In genomic region chr17:38750312-38751121, GRCh38 we compare ENCODE assay signal across 8 cellular contexts. TPM values are rescaled to one million over a fixed set of nuclear protein-coding genes. Genes with fewer than 3 reads are reported as not detected.
DNase-seq lines count a peak whose midpoint lies in the region; TF ChIP-seq lines count a peak whose summit lies in the region.

No MANE protein-coding gene starts in this region.

- peaks cover 54% of the 10 kb centered on the region for H3K4me1 Mint-ChIP-seq in brain

- H3K9me3 ChIP-seq in mesenchymal stem cell (ENCODE audit: control insufficient read depth, low read length), result no peaks in the 10 kb centered on the region

- no peak overlapping the region for H3K14ac ChIP-seq in mesenchymal stem cell (ENCODE audit: low read length in 2 of 2)

- intact Hi-C loops in posterior vena cava (cut with DNase I), result no loop called here

- H2BK5ac ChIP-seq in mesenchymal stem cell (ENCODE audit: low read depth, low read length, poor library complexity, severe bottlenecking), result no peak overlapping the region

- no peak overlapping the region for H2AFZ ChIP-seq in mesenchymal stem cell (ENCODE audit: low read depth, low read length)

- H2BK12ac ChIP-seq in mesenchymal stem cell (ENCODE audit: low read length in 2 of 2), result no peak overlapping the region

- H3K36me3 ChIP-seq in mesenchymal stem cell (ENCODE audit: control insufficient read depth in 1 of 2, insufficient read depth in 2 of 2, low read depth in 1 of 2, low read length in 2 of 2), result peaks cover 17 to 20% of the 10 kb centered on the region in 2 experiments

- in situ Hi-C loops in KBM-7 (cut with MboI; ENCODE audit: low pct_unique_long_range_greater_than_20kb, low sequenced_read_pairs), result no loop called here

- no peak overlapping the region for H3K23ac ChIP-seq in mesenchymal stem cell (ENCODE audit: low read length in 2 of 2)

- H3K36me3 Mint-ChIP-seq in brain, result peaks cover 13% of the 10 kb centered on the region

- TF ChIP-seq CTCF in brain (conservative IDR thresholded peaks at IDR 0.05), result no peak

- peak overlapping the region; percentile 92 to 99 (median 95) for H3K4me3 Mint-ChIP-seq in brain

- no peaks in the 10 kb centered on the region for H3K27me3 ChIP-seq in mesenchymal stem cell (ENCODE audit: control insufficient read depth in 1 of 2, insufficient read depth in 1 of 2, low read length in 2 of 2)

- H4K91ac ChIP-seq in mesenchymal stem cell (ENCODE audit: low read length), result no peak overlapping the region

- H3K9ac ChIP-seq in mesenchymal stem cell (ENCODE audit: low read length), result peak overlapping the region; percentile 86

- H3K79me1 ChIP-seq in mesenchymal stem cell (replicated peaks; ENCODE audit: low read length, poor library complexity, severe bottlenecking), result peaks cover 8% of the 10 kb centered on the region

- H4K8ac ChIP-seq in mesenchymal stem cell (ENCODE audit: low read length), result no peak overlapping the region

- no peak overlapping the region for H2BK120ac ChIP-seq in mesenchymal stem cell (ENCODE audit: low read depth, low read length)

- DNase-seq in SIG-M5 treated with dmso at 0.1 percent for 504 hours (lab: John Stamatoyannopoulos, UW; ENCODE audit: unreplicated experiment), result peak; percentile 40
- DNase-seq in SIG-M5 (lab: John Stamatoyannopoulos, UW), result no peak
- peak; percentile 10 for DNase-seq in NCI-H446 treated with DMSO at 0.1 percent for 48 hours (lab: John Stamatoyannopoulos, UW)
- DNase-seq in mesenchymal stem cell, result peak; percentile 53
- no peak for DNase-seq in iPS-NIHi11 (ENCODE audit: low spot score)
- DNase-seq in posterior vena cava (ENCODE audit: low spot score), result no peak
- DNase-seq in KBM-7, result no peak

- H3K27ac Mint-ChIP-seq in brain, result peak overlapping the region; percentile 80 to 99 (median 97)

- no peak overlapping the region for H3K4ac ChIP-seq in mesenchymal stem cell (ENCODE audit: low read depth in 1 of 2, low read length in 2 of 2)

- H3K9me3 Mint-ChIP-seq in brain, result peaks cover 0 to 3% (median 0%) of the 10 kb centered on the region in 5 experiments

- peak overlapping the region; percentile 97 for H3K4me2 ChIP-seq in mesenchymal stem cell (ENCODE audit: low read length, poor library complexity, severe bottlenecking)

- H3K18ac ChIP-seq in mesenchymal stem cell (ENCODE audit: low read depth in 1 of 2, low read length in 2 of 2), result no peak overlapping the region

- peak overlapping the region; percentile 46 to 88 for H3K4me3 ChIP-seq in mesenchymal stem cell (ENCODE audit: insufficient read depth in 1 of 2, low read depth in 1 of 2, low read length in 2 of 2)

- peaks cover 26% of the 10 kb centered on the region for H3K27me3 Mint-ChIP-seq in brain

- H3K4me1 ChIP-seq in mesenchymal stem cell (ENCODE audit: control insufficient read depth, insufficient read depth, low read depth, low read length), result peaks cover 45% of the 10 kb centered on the region

- whole genome bisulfite sequencing in mesenchymal stem cell, result 8% methylated on average over 28 of the region's 28 CpGs

- no peak overlapping the region for H2AK5ac ChIP-seq in mesenchymal stem cell (ENCODE audit: low read length, severe bottlenecking)

- H3K27ac ChIP-seq in mesenchymal stem cell (ENCODE audit: low read length, poor library complexity, severe bottlenecking), result no peak overlapping the region

- no peak overlapping the region for H2BK15ac ChIP-seq in mesenchymal stem cell (ENCODE audit: low read depth, poor library complexity, severe bottlenecking)

RNA-seq across cellular contexts. Expression of gene PSMB3, which starts 2.0 kb away (rescaled TPM):
- polyA plus RNA-seq in brain (ENCODE audit: insufficient read depth, low read depth, low replicate concordance), result 278 TPM
- 203 TPM for polyA plus RNA-seq in mesenchymal stem cell (2013, experiment 1 of 2)
- 206 TPM for polyA plus RNA-seq in mesenchymal stem cell (2013, experiment 2 of 2)
- 100 to 1,000 TPM; 133 to 137 TPM for total RNA-seq in posterior vena cava

RNA-seq across cellular contexts. Expression of gene PCGF2, which starts 2.4 kb away (rescaled TPM):
- 88.3 TPM for polyA plus RNA-seq in brain (ENCODE audit: insufficient read depth, low read depth, low replicate concordance)
- 50.8 TPM for polyA plus RNA-seq in mesenchymal stem cell (2013, experiment 1 of 2)
- 51.3 TPM for polyA plus RNA-seq in mesenchymal stem cell (2013, experiment 2 of 2)
- 10 to 100 TPM; 51.3 to 53.9 TPM for total RNA-seq in posterior vena cava

RNA-seq across cellular contexts. Expression of gene CISD3, which starts 20.4 kb away (rescaled TPM):
- 38.7 TPM for polyA plus RNA-seq in brain (ENCODE audit: insufficient read depth, low read depth, low replicate concordance)
- polyA plus RNA-seq in mesenchymal stem cell (2013, experiment 1 of 2), result 18.8 TPM
- polyA plus RNA-seq in mesenchymal stem cell (2013, experiment 2 of 2), result 19.6 TPM
- 10 to 100 TPM; 24.7 to 27.4 TPM for total RNA-seq in posterior vena cava

RNA-seq across cellular contexts. Expression of gene MLLT6, which starts 45.4 kb away (rescaled TPM):
- 50.9 TPM for polyA plus RNA-seq in brain (ENCODE audit: insufficient read depth, low read depth, low replicate concordance)
- 12.6 TPM for polyA plus RNA-seq in mesenchymal stem cell (2013, experiment 1 of 2)
- polyA plus RNA-seq in mesenchymal stem cell (2013, experiment 2 of 2), result 11.8 TPM
- total RNA-seq in posterior vena cava, result 10 to 100 TPM; 79.7 to 82.4 TPM

RNA-seq across cellular contexts. Expression of gene PIP4K2B, which starts 48.8 kb away (rescaled TPM):
- 90.8 TPM for polyA plus RNA-seq in brain (ENCODE audit: insufficient read depth, low read depth, low replicate concordance)
- 32.6 TPM for polyA plus RNA-seq in mesenchymal stem cell (2013, experiment 1 of 2)
- polyA plus RNA-seq in mesenchymal stem cell (2013, experiment 2 of 2), result 29.2 TPM
- 10 to 100 TPM; 38.7 to 45.7 TPM for total RNA-seq in posterior vena cava

Comparison
In these comparisons a context has a peak if more than half of its experiments do, and no peak if none do; other contexts are left out.
1. DNase-seq: peak in SIG-M5 treated with dmso at 0.1 percent for 504 hours (single experiment), NCI-H446 treated with DMSO at 0.1 percent for 48 hours (single experiment) and mesenchymal stem cell (single experiment); none in SIG-M5 (single experiment), iPS-NIHi11 (single experiment), posterior vena cava (single experiment) and KBM-7 (single experiment).